1 cellular context compared by ENCODE assay signal in the genomic region with DNA sequence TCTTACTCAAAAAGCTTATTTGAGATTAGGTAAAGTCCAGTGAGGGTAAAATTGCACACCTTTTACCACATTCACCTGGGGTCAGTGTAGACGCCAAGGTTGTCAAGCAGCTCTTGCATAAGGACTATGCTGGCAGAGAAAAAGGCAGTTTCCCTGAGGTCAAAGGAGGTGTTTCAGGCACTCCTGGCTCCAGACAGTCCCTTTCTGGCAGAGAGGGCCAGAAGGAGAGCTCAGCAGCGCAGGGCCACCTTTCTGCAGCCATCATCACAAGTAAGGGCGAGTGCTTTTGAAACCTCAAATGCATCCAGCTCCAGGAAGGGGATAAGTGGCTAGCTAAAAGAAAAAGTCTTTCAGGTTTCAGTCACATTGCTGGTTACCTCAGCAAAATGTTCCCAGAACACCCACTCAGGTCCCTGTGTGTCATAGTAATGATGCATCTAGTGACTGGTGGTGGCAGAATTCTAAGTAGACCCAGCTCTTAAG.
TF ChIP-seq lines count a peak whose summit lies in the region.

No MANE protein-coding gene starts in this region.

TF ChIP-seq in GM12878, 131 proteins besides CTCF, POLR2A, EP300 and RAD21 (continued from another document):
- TF ChIP-seq, protein P1, sequence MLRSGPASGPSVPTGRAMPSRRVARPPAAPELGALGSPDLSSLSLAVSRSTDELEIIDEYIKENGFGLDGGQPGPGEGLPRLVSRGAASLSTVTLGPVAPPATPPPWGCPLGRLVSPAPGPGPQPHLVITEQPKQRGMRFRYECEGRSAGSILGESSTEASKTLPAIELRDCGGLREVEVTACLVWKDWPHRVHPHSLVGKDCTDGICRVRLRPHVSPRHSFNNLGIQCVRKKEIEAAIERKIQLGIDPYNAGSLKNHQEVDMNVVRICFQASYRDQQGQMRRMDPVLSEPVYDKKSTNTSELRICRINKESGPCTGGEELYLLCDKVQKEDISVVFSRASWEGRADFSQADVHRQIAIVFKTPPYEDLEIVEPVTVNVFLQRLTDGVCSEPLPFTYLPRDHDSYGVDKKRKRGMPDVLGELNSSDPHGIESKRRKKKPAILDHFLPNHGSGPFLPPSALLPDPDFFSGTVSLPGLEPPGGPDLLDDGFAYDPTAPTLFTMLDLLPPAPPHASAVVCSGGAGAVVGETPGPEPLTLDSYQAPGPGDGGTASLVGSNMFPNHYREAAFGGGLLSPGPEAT (IDR thresholded peaks at IDR 0.05; ENCODE audit: low read depth) = peak; percentile 63; the same call in 1 of the 2 replicates
- no peak for TF ChIP-seq NFXL1 (IDR thresholded peaks at IDR 0.05; ENCODE audit: borderline replicate concordance)
- TF ChIP-seq ZNF274 (IDR thresholded peaks at IDR 0.05; ENCODE audit: insufficient read depth, insufficient read length) = no peak
- TF ChIP-seq EED (IDR thresholded peaks at IDR 0.05; ENCODE audit: low read depth) = peak; percentile 69; the same call in 1 of the 2 replicates
- TF ChIP-seq IKZF1 (conservative IDR thresholded peaks at IDR 0.05) = peak; percentile 79
- no peak for TF ChIP-seq CHD1 (IDR thresholded peaks at IDR 0.05; ENCODE audit: low read depth, low read length)
- peak; percentile 59; the same call in 1 of the 2 replicates for TF ChIP-seq BCL11A (IDR thresholded peaks at IDR 0.05; ENCODE audit: low read depth, low read length)
- TF ChIP-seq ZNF384 (IDR thresholded peaks at IDR 0.05; ENCODE audit: borderline replicate concordance, low read depth, low read length) = no peak
- TF ChIP-seq MTA2 (IDR thresholded peaks at IDR 0.05; ENCODE audit: low read depth) = peak; percentile 71
- TF ChIP-seq CREM (IDR thresholded peaks at IDR 0.05; ENCODE audit: low read depth) = peak; percentile 79; the same call in 1 of the 2 replicates
- no peak for TF ChIP-seq CBX3 (IDR thresholded peaks at IDR 0.05; ENCODE audit: borderline replicate concordance, low read depth)
- TF ChIP-seq, protein P2, sequence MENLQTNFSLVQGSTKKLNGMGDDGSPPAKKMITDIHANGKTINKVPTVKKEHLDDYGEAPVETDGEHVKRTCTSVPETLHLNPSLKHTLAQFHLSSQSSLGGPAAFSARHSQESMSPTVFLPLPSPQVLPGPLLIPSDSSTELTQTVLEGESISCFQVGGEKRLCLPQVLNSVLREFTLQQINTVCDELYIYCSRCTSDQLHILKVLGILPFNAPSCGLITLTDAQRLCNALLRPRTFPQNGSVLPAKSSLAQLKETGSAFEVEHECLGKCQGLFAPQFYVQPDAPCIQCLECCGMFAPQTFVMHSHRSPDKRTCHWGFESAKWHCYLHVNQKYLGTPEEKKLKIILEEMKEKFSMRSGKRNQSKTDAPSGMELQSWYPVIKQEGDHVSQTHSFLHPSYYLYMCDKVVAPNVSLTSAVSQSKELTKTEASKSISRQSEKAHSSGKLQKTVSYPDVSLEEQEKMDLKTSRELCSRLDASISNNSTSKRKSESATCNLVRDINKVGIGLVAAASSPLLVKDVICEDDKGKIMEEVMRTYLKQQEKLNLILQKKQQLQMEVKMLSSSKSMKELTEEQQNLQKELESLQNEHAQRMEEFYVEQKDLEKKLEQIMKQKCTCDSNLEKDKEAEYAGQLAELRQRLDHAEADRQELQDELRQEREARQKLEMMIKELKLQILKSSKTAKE (IDR thresholded peaks at IDR 0.05; ENCODE audit: low read depth, poor library complexity, severe bottlenecking) = peak; percentile 32
- TF ChIP-seq EGR1 (IDR thresholded peaks at IDR 0.05; ENCODE audit: borderline replicate concordance in 1 of 2, low read depth in 2 of 2, low read length in 2 of 2) = peak in 1 of 2 experiments; percentile 68; a peak in 1 of 3 replicates
- 0 out of 2 replicates have a peak, but pooled peaks have one; percentile 26 for TF ChIP-seq MEF2A (IDR thresholded peaks at IDR 0.05; ENCODE audit: insufficient read depth, low read depth, low read length)
- no peak for TF ChIP-seq SMAD1 (IDR thresholded peaks at IDR 0.05; ENCODE audit: low read depth, partially characterized antibody)
- TF ChIP-seq LARP7 (IDR thresholded peaks at IDR 0.05) = peak; percentile 7; the same call in 1 of the 2 replicates
- TF ChIP-seq KDM1A (IDR thresholded peaks at IDR 0.05; ENCODE audit: borderline replicate concordance) = no peak
- TF ChIP-seq RAD51 (IDR thresholded peaks at IDR 0.05) = peak; percentile 36; the same call in 1 of the 2 replicates
- TF ChIP-seq CBFB (IDR thresholded peaks at IDR 0.05; ENCODE audit: low read depth) = peak; percentile 47; the same call in 1 of the 2 replicates
- peak; percentile 7; the same call in 1 of the 2 replicates for TF ChIP-seq BMI1 (IDR thresholded peaks at IDR 0.05; ENCODE audit: borderline replicate concordance)
- TF ChIP-seq SREBF1 (IDR thresholded peaks at IDR 0.05; ENCODE audit: low read length) = no peak
- peak; percentile 78 to 82; a peak in 2 of 4 replicates for TF ChIP-seq IKZF2 (IDR thresholded peaks at IDR 0.05)
- peak; percentile 71 for TF ChIP-seq CREB1 (IDR thresholded peaks at IDR 0.05; ENCODE audit: low read depth)
- no peak for TF ChIP-seq STAT3 (IDR thresholded peaks at IDR 0.05; ENCODE audit: low read depth, low read length)
- TF ChIP-seq SP1 (IDR thresholded peaks at IDR 0.05; ENCODE audit: low read depth, low read length) = no peak
- peak; percentile 65; the same call in 1 of the 2 replicates for TF ChIP-seq IRF4 (IDR thresholded peaks at IDR 0.05; ENCODE audit: low read depth, low read length)
- TF ChIP-seq CHD2 (IDR thresholded peaks at IDR 0.05; ENCODE audit: borderline replicate concordance, low read depth, low read length) = 0 out of 2 replicates have a peak, but pooled peaks have one; percentile 19
- TF ChIP-seq ZNF217 (IDR thresholded peaks at IDR 0.05) = no peak
- TF ChIP-seq HDGF (IDR thresholded peaks at IDR 0.05) = no peak
- no peak for TF ChIP-seq POLR2AphosphoS2 (IDR thresholded peaks at IDR 0.05; ENCODE audit: low read depth, low read length)
- TF ChIP-seq ETV6 (conservative IDR thresholded peaks at IDR 0.05 in 1 of 2, IDR thresholded peaks at IDR 0.05 in 1 of 2; ENCODE audit: borderline replicate concordance in 1 of 2, low read depth in 1 of 2) = peak in 1 of 2 experiments; percentile 53; a peak in 1 of 4 replicates
- no peak for TF ChIP-seq PAX8 (IDR thresholded peaks at IDR 0.05)
- peak; percentile 80 for TF ChIP-seq ATF7 (IDR thresholded peaks at IDR 0.05; ENCODE audit: low read depth)
- peak; percentile 89 for TF ChIP-seq ZSCAN29 (IDR thresholded peaks at IDR 0.05)
- TF ChIP-seq ZNF24 (IDR thresholded peaks at IDR 0.05) = no peak
- TF ChIP-seq TCF3 (IDR thresholded peaks at IDR 0.05; ENCODE audit: borderline replicate concordance, insufficient read depth, low read depth, low read length) = no peak
- no peak for TF ChIP-seq HCFC1 (IDR thresholded peaks at IDR 0.05; ENCODE audit: low read length)
- TF ChIP-seq TCF12 (IDR thresholded peaks at IDR 0.05; ENCODE audit: low read depth, low read length) = no peak
- TF ChIP-seq SMC3 (IDR thresholded peaks at IDR 0.05; ENCODE audit: borderline replicate concordance, low read length) = peak; percentile 17; the same call in 1 of the 2 replicates
- TF ChIP-seq SRF (IDR thresholded peaks at IDR 0.05; ENCODE audit: low read depth in 2 of 2, low read length in 2 of 2) = no peak
- peak; percentile 85 for TF ChIP-seq NFIC (IDR thresholded peaks at IDR 0.05; ENCODE audit: low read depth, low read length)
- 0 out of 4 replicates have a peak, but pooled peaks of 1 of the 2 experiments have one; percentile 73 for TF ChIP-seq CEBPB (IDR thresholded peaks at IDR 0.05; ENCODE audit: borderline replicate concordance in 1 of 2, low read depth in 2 of 2, low read length in 2 of 2)
- TF ChIP-seq, protein P3, sequence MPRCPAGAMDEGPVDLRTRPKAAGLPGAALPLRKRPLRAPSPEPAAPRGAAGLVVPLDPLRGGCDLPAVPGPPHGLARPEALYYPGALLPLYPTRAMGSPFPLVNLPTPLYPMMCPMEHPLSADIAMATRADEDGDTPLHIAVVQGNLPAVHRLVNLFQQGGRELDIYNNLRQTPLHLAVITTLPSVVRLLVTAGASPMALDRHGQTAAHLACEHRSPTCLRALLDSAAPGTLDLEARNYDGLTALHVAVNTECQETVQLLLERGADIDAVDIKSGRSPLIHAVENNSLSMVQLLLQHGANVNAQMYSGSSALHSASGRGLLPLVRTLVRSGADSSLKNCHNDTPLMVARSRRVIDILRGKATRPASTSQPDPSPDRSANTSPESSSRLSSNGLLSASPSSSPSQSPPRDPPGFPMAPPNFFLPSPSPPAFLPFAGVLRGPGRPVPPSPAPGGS (IDR thresholded peaks at IDR 0.05; ENCODE audit: borderline replicate concordance, insufficient read depth, low read depth, low read length, poor library complexity, severe bottlenecking) = peak; percentile 16
- no peak for TF ChIP-seq SMAD5 (IDR thresholded peaks at IDR 0.05; ENCODE audit: low read depth)
- no peak for TF ChIP-seq TCF7 (IDR thresholded peaks at IDR 0.05; ENCODE audit: borderline replicate concordance)
- TF ChIP-seq BHLHE40 (IDR thresholded peaks at IDR 0.05; ENCODE audit: borderline replicate concordance in 1 of 2, low read depth in 2 of 2, low read length in 1 of 2) = peak; percentile 23 to 25; a peak in 1 of 4 replicates
- 0 out of 2 replicates have a peak, but pooled peaks have one; percentile 26 for TF ChIP-seq JUNB (IDR thresholded peaks at IDR 0.05)
- TF ChIP-seq NR2C1 (IDR thresholded peaks at IDR 0.05) = no peak
- TF ChIP-seq, protein P4, sequence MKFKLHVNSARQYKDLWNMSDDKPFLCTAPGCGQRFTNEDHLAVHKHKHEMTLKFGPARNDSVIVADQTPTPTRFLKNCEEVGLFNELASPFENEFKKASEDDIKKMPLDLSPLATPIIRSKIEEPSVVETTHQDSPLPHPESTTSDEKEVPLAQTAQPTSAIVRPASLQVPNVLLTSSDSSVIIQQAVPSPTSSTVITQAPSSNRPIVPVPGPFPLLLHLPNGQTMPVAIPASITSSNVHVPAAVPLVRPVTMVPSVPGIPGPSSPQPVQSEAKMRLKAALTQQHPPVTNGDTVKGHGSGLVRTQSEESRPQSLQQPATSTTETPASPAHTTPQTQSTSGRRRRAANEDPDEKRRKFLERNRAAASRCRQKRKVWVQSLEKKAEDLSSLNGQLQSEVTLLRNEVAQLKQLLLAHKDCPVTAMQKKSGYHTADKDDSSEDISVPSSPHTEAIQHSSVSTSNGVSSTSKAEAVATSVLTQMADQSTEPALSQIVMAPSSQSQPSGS (IDR thresholded peaks at IDR 0.05; ENCODE audit: low read length) = peak; percentile 59; the same call in 1 of the 2 replicates
- TF ChIP-seq TAF1 (IDR thresholded peaks at IDR 0.05; ENCODE audit: borderline replicate concordance, low read depth, low read length) = 0 out of 2 replicates have a peak, but pooled peaks have one; percentile 16
- TF ChIP-seq, protein P5, sequence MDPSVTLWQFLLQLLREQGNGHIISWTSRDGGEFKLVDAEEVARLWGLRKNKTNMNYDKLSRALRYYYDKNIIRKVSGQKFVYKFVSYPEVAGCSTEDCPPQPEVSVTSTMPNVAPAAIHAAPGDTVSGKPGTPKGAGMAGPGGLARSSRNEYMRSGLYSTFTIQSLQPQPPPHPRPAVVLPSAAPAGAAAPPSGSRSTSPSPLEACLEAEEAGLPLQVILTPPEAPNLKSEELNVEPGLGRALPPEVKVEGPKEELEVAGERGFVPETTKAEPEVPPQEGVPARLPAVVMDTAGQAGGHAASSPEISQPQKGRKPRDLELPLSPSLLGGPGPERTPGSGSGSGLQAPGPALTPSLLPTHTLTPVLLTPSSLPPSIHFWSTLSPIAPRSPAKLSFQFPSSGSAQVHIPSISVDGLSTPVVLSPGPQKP (IDR thresholded peaks at IDR 0.05; ENCODE audit: low read depth, low read length) = no peak
- TF ChIP-seq SREBF2 (IDR thresholded peaks at IDR 0.05; ENCODE audit: low read length) = no peak
- TF ChIP-seq, protein P6, sequence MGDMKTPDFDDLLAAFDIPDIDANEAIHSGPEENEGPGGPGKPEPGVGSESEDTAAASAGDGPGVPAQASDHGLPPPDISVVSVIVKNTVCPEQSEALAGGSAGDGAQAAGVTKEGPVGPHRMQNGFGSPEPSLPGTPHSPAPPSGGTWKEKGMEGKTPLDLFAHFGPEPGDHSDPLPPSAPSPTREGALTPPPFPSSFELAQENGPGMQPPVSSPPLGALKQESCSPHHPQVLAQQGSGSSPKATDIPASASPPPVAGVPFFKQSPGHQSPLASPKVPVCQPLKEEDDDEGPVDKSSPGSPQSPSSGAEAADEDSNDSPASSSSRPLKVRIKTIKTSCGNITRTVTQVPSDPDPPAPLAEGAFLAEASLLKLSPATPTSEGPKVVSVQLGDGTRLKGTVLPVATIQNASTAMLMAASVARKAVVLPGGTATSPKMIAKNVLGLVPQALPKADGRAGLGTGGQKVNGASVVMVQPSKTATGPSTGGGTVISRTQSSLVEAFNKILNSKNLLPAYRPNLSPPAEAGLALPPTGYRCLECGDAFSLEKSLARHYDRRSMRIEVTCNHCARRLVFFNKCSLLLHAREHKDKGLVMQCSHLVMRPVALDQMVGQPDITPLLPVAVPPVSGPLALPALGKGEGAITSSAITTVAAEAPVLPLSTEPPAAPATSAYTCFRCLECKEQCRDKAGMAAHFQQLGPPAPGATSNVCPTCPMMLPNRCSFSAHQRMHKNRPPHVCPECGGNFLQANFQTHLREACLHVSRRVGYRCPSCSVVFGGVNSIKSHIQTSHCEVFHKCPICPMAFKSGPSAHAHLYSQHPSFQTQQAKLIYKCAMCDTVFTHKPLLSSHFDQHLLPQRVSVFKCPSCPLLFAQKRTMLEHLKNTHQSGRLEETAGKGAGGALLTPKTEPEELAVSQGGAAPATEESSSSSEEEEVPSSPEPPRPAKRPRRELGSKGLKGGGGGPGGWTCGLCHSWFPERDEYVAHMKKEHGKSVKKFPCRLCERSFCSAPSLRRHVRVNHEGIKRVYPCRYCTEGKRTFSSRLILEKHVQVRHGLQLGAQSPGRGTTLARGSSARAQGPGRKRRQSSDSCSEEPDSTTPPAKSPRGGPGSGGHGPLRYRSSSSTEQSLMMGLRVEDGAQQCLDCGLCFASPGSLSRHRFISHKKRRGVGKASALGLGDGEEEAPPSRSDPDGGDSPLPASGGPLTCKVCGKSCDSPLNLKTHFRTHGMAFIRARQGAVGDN (IDR thresholded peaks at IDR 0.05) = 0 out of 2 replicates have a peak, but pooled peaks have one; percentile 17
- peak; percentile 47; the same call in 1 of the 2 replicates for TF ChIP-seq NR2F1 (conservative IDR thresholded peaks at IDR 0.05)
- peak; percentile 81 for TF ChIP-seq RUNX3 (IDR thresholded peaks at IDR 0.05; ENCODE audit: low read length)
TF ChIP-seq in GM12878: peak in this region for 33.
